Comparison of ENCODE assay signal across 10 cellular contexts in the genomic region with DNA sequence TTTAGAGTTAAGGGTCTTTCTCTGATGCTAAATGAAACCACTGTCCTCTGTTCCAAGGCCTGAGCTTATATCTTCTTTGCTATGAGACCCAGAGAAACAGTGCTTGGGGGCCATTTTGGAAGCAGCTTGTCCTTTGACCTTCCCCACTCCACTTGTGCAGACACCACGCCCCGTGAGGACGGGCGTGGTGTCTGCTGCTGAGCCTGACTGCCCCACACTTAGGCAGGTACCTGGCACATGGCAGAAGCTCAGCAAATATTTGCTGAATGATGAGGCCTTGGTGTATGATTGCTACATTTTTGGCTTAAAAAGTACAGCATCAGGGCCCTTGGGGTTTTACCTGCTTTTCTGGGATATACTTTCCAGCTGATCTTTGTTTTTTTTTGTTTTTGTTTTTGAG.
A peak's percentile ranks its signal among the peaks of the same experiment; 100 is the strongest.
DNase-seq lines count a peak whose midpoint lies in the region; ATAC-seq and TF ChIP-seq lines count a peak whose summit lies in the region.
"Had no signal": no experiment of that assay in that cellular context is flagged by ENCODE, and none has a peak within 500 bp of the region (broad histone marks: within the 10 kb centered on the region; RNA-seq: fewer than 3 reads in every experiment).

No MANE protein-coding gene starts in this region.

- H3K4me1 Mint-ChIP-seq in CD14-positive monocyte (peaks cover 88% of the 10 kb centered on the region), chondrocyte (ENCODE audit: low read depth) (peaks cover 75% of the 10 kb centered on the region)
- H3K4me1 Mint-ChIP-seq in natural killer cell treated with Interleukin-12 subunit alpha and Interleukin-12 subunit beta and Interleukin-15 and Interleukin-18, amount 100 ng/mL, for 72 hours (ENCODE audit: low read depth in 2 of 2) = peaks cover 62 to 72% of the 10 kb centered on the region in 2 donors

- H3K4me3 Mint-ChIP-seq in CD14-positive monocyte (peak overlapping the region in 1 of 2 donors; percentile 37), chondrocyte (ENCODE audit: unreplicated experiment) (peak overlapping the region; percentile 21)
- H3K4me3 Mint-ChIP-seq in natural killer cell treated with Interleukin-12 subunit alpha and Interleukin-12 subunit beta and Interleukin-15 and Interleukin-18, amount 100 ng/mL, for 72 hours = peak overlapping the region; percentile 91

- ATAC-seq in natural killer cell treated with Interleukin-12 subunit alpha and Interleukin-12 subunit beta and Interleukin-15 and Interleukin-18, amount 100 ng/mL, for 72 hours = no peak
- ATAC-seq in HG02870 (IDR thresholded peaks at IDR 0.05; ENCODE audit: unreplicated experiment) = no peak

- H3K36me3 Mint-ChIP-seq in CD14-positive monocyte (peaks cover 19 to 29% of the 10 kb centered on the region in 2 donors), chondrocyte (ENCODE audit: low read depth) (no peaks in the 10 kb centered on the region)
- peaks cover 6% of the 10 kb centered on the region for H3K36me3 Mint-ChIP-seq in natural killer cell treated with Interleukin-12 subunit alpha and Interleukin-12 subunit beta and Interleukin-15 and Interleukin-18, amount 100 ng/mL, for 72 hours

- TF ChIP-seq CTCF in CD14-positive monocyte (IDR thresholded peaks at IDR 0.05) = no peak
- TF ChIP-seq CTCF in chondrocyte (IDR thresholded peaks at IDR 0.05) = no peak

- intact Hi-C loops in CD14-positive monocyte (cut with micrococcal nuclease) = no loop called here

- H3K9me3 Mint-ChIP-seq in CD14-positive monocyte (no peaks in the 10 kb centered on the region), chondrocyte (ENCODE audit: low read depth) (no peaks in the 10 kb centered on the region)
- no peaks in the 10 kb centered on the region for H3K9me3 Mint-ChIP-seq in natural killer cell treated with Interleukin-12 subunit alpha and Interleukin-12 subunit beta and Interleukin-15 and Interleukin-18, amount 100 ng/mL, for 72 hours

- H3K27ac Mint-ChIP-seq in CD14-positive monocyte (peak overlapping the region; percentile 43 to 93 (median 70)), chondrocyte (ENCODE audit: unreplicated experiment) (peak overlapping the region; percentile 87)
- H3K27ac Mint-ChIP-seq in natural killer cell treated with Interleukin-12 subunit alpha and Interleukin-12 subunit beta and Interleukin-15 and Interleukin-18, amount 100 ng/mL, for 72 hours = peak overlapping the region; percentile 83 to 93

- H3K27me3 Mint-ChIP-seq in CD14-positive monocyte (ENCODE audit: low read depth in 3 of 3) = no peaks in the 10 kb centered on the region
- no peaks in the 10 kb centered on the region for H3K27me3 Mint-ChIP-seq in chondrocyte (ENCODE audit: low read depth)
- H3K27me3 Mint-ChIP-seq in natural killer cell treated with Interleukin-12 subunit alpha and Interleukin-12 subunit beta and Interleukin-15 and Interleukin-18, amount 100 ng/mL, for 72 hours = no peaks in the 10 kb centered on the region

- DNase-seq in CD14-positive monocyte (ENCODE audit: low spot score) (no peak), NCI-H748 (lab: John Stamatoyannopoulos, UW; ENCODE audit: unreplicated experiment) (peak; percentile 89), chondrocyte (ENCODE audit: low spot score) (no peak), hypothalamus (lab: John Stamatoyannopoulos, UW) (no peak), iPS-NIHi7 (ENCODE audit: extremely low spot score) (no peak)
- no peak for DNase-seq in natural killer cell treated with Interleukin-12 subunit alpha and Interleukin-12 subunit beta and Interleukin-15 and Interleukin-18, amount 100 ng/mL, for 72 hours (ENCODE audit: low spot score)
- no peak for DNase-seq in stimulated activated CD4-positive, alpha-beta T cell treated with anti-CD3 and anti-CD28 coated beads, Interleukin-1b, Interleukin-23, amount 100 ng/mL, for 48 hours
- DNase-seq: islet precursor cell; NK-92 treated with Interleukin-12 subunit alpha and Interleukin-12 subunit beta, amount 100 ng/mL, for 24 hours had no signal
